Comparison of ENCODE assay signal across 18 cellular contexts in genomic region chr4:168019921-168020320, GRCh38.
A peak's percentile ranks its signal among the peaks of the same experiment; 100 is the strongest.
DNase-seq lines count a peak whose midpoint lies in the region; ATAC-seq and TF ChIP-seq lines count a peak whose summit lies in the region.
"Had no signal": no experiment of that assay in that cellular context is flagged by ENCODE, and none has a peak within 500 bp of the region (broad histone marks: within the 10 kb centered on the region; RNA-seq: fewer than 3 reads in every experiment).

No MANE protein-coding gene starts in this region.

- DNase-seq in HFFc6 (no peak), epithelial cell of prostate (ENCODE audit: low read depth, low spot score) (no peak), osteoblast (ENCODE audit: insufficient read length, low spot score, missing footprints) (no peak), NCI-H146 (lab: John Stamatoyannopoulos, UW) (no peak), ureter (ENCODE audit: low spot score) (no peak)
- DNase-seq: CD4-positive, alpha-beta memory T cell; DMS153; DMS79; GOT3; H7 had no signal

- H3K4me1 Mint-ChIP-seq in HFFc6 (ENCODE audit: low read depth): peaks cover 53% of the 10 kb centered on the region
- H3K4me1 Mint-ChIP-seq: CD14-positive monocyte; CD4-positive, alpha-beta memory T cell had no signal

- peaks cover 2% of the 10 kb centered on the region for H3K9me3 ChIP-seq in osteoblast (ENCODE audit: low read depth, low read length)
- H3K9me3 ChIP-seq: A549 had no signal

- peaks cover 3% of the 10 kb centered on the region for H3K27me3 Mint-ChIP-seq in HFFc6 (ENCODE audit: insufficient read depth)
- H3K27me3 Mint-ChIP-seq: CD4-positive, alpha-beta memory T cell had no signal

- H3K27ac ChIP-seq in ACC112 (ENCODE audit: low read depth, low read length) (peak overlapping the region; percentile 65), epithelial cell of prostate (peak overlapping the region; percentile 30), osteoblast (ENCODE audit: low read depth, low read length) (peak overlapping the region; percentile 40)
- H3K27ac ChIP-seq: 22Rv1, A549, BLaER1 had no signal

- H3K4me3 ChIP-seq in ACC112 (ENCODE audit: low read depth, low read length) (no peak overlapping the region), osteoblast (ENCODE audit: insufficient read depth, low read length) (no peak overlapping the region)
- H3K4me3 ChIP-seq: A549, BLaER1, GM12878 had no signal

- ATAC-seq in GM21360 (IDR thresholded peaks at IDR 0.05; ENCODE audit: unreplicated experiment) (no peak), GM18907 (IDR thresholded peaks at IDR 0.05; ENCODE audit: unreplicated experiment) (no peak)
- ATAC-seq: A549, GM12878 had no signal

- H3K79me2 ChIP-seq in ACC112 (ENCODE audit: control insufficient read depth, insufficient read depth, low read length, unreplicated experiment): no peaks in the 10 kb centered on the region
- H3K79me2 ChIP-seq in osteoblast (ENCODE audit: insufficient read depth, low read length): no peaks in the 10 kb centered on the region

- H3K9me3 Mint-ChIP-seq in HFFc6: peaks cover 11% of the 10 kb centered on the region

- peaks cover 12% of the 10 kb centered on the region for H3K36me3 Mint-ChIP-seq in HFFc6 (ENCODE audit: low read depth)
- H3K36me3 Mint-ChIP-seq: CD14-positive monocyte; CD4-positive, alpha-beta memory T cell had no signal

- TF ChIP-seq CTCF in HFFc6 (IDR thresholded peaks at IDR 0.05) (no peak), osteoblast (IDR thresholded peaks at IDR 0.05; ENCODE audit: extremely low read depth, low read depth, low read length) (no peak)

- peaks cover 18% of the 10 kb centered on the region for H3K4me1 ChIP-seq in ACC112 (ENCODE audit: control insufficient read depth, insufficient read depth, low read length, unreplicated experiment)
- peaks cover 10% of the 10 kb centered on the region for H3K4me1 ChIP-seq in osteoblast (ENCODE audit: insufficient read depth, low read length)
- H3K4me1 ChIP-seq: A549, BLaER1 had no signal

- H3K27ac Mint-ChIP-seq in HFFc6: peak overlapping the region; percentile 72
- H3K27ac Mint-ChIP-seq: CD14-positive monocyte; CD4-positive, alpha-beta memory T cell had no signal

- H3K4me3 Mint-ChIP-seq in HFFc6: peak overlapping the region; percentile 2; the same call in 1 of the 2 replicates
- H3K4me3 Mint-ChIP-seq: CD14-positive monocyte; CD4-positive, alpha-beta memory T cell had no signal

- H3K36me3 ChIP-seq in ACC112 (ENCODE audit: insufficient read depth, low read length) (no peaks in the 10 kb centered on the region), osteoblast (ENCODE audit: insufficient read depth, low read length) (no peaks in the 10 kb centered on the region)
- H3K36me3 ChIP-seq: BLaER1 had no signal

- H4K20me1 ChIP-seq in osteoblast (ENCODE audit: insufficient read depth, low read length): no peaks in the 10 kb centered on the region
- H4K20me1 ChIP-seq: BLaER1 had no signal

- H3K27me3 ChIP-seq in ACC112 (ENCODE audit: insufficient read depth, low read length) (no peaks in the 10 kb centered on the region), osteoblast (ENCODE audit: insufficient read depth, low read length) (no peaks in the 10 kb centered on the region)
- H3K27me3 ChIP-seq: BLaER1 had no signal

- H2AFZ ChIP-seq in ACC112 (ENCODE audit: low read length, unreplicated experiment) (peak overlapping the region; percentile 87), osteoblast (ENCODE audit: low read length) (no peak overlapping the region)

- H3K4me2 ChIP-seq in osteoblast (ENCODE audit: insufficient read depth, low read length): no peak overlapping the region
- H3K4me2 ChIP-seq: A549, BLaER1 had no signal
